Comparison of ENCODE assay signal across 11 cellular contexts in the genomic region with DNA sequence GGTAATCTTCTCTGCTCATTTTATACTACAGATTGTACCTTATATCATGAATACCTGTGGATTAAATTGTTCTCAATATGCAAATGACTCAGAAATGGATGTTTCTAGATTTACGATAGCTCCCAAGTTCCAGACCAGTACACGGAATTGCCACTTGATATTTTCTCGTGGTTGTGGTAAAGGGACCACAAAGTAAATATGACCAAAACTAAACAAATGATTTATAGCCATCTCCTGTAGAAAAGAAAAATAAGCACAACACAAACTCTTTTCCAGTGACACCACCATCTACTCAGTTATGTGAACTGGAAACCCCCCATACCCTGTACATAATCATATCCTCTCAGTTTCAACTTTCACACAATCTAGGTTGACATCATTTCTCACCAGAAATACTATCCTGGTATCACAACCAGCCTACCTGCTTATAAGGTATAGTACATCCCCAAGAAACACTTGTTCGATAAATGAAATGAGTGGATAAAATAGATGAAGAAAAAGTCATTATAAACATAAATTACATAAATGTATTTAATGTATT.
A peak's percentile ranks its signal among the peaks of the same experiment; 100 is the strongest.
DNase-seq lines count a peak whose midpoint lies in the region; ATAC-seq and TF ChIP-seq lines count a peak whose summit lies in the region.
"Had no signal": no experiment of that assay in that cellular context is flagged by ENCODE, and none has a peak within 500 bp of the region (broad histone marks: within the 10 kb centered on the region; RNA-seq: fewer than 3 reads in every experiment).

No MANE protein-coding gene starts in this region.

- DNase-seq in Caki2 (ENCODE audit: low read depth) (peak; percentile 85), medulla oblongata (ENCODE audit: extremely low spot score) (no peak), mammary epithelial cell (no peak), NCI-H128 (lab: John Stamatoyannopoulos, UW; ENCODE audit: unreplicated experiment) (no peak), NCI-H82 (lab: John Stamatoyannopoulos, UW) (no peak)
- DNase-seq: hypothalamus had no signal

- intact Hi-C loops in mammary epithelial cell (cut with micrococcal nuclease), result no loop called here

- no peaks in the 10 kb centered on the region for H3K36me3 ChIP-seq in KMS-11 (ENCODE audit: insufficient read depth)
- H3K36me3 ChIP-seq in mammary epithelial cell (ENCODE audit: insufficient read depth, low read length), result no peaks in the 10 kb centered on the region

- TF ChIP-seq CTCF in KMS-11 (conservative IDR thresholded peaks at IDR 0.05; ENCODE audit: low read depth, low read length) (no peak), mammary epithelial cell (conservative IDR thresholded peaks at IDR 0.05 in 1 of 2, IDR thresholded peaks at IDR 0.05 in 1 of 2; ENCODE audit: extremely low read depth in 1 of 2, insufficient read depth in 1 of 2, low read depth in 1 of 2, low read length in 2 of 2) (no peak)

- 85% methylated on average over 4 of the region's 4 CpGs for WGBS in mammary epithelial cell (ENCODE audit: low coverage, missing lambda C conversion rate)

- H2AFZ ChIP-seq in KMS-11 (ENCODE audit: low read depth) (no peak overlapping the region), mammary epithelial cell (ENCODE audit: low read depth, low read length) (no peak overlapping the region)

- dilution Hi-C loops in mammary epithelial cell (cut with HindIII; ENCODE audit: low sequenced_read_pairs), result no loop called here

- H3K4me1 ChIP-seq in KMS-11 (ENCODE audit: low read depth, poor library complexity, severe bottlenecking) (peaks cover 23% of the 10 kb centered on the region), mammary epithelial cell (ENCODE audit: insufficient read depth, low read length) (peaks cover 33% of the 10 kb centered on the region)

- H3K27me3 ChIP-seq in KMS-11 (ENCODE audit: insufficient read depth, low read depth) (no peaks in the 10 kb centered on the region), mammary epithelial cell (ENCODE audit: insufficient read depth, low read length) (no peaks in the 10 kb centered on the region)

- no peak overlapping the region for H3K27ac ChIP-seq in KMS-11
- no peak overlapping the region for H3K27ac ChIP-seq in mammary epithelial cell (ENCODE audit: insufficient read depth, low read depth, low read length)
- H3K27ac ChIP-seq: SK-N-MC had no signal

- BruUV-seq in mammary epithelial cell (replicated peaks; lab: Mats Ljungman, UMichigan), result no TSS peak

- no peaks in the 10 kb centered on the region for H4K20me1 ChIP-seq in KMS-11 (ENCODE audit: insufficient read depth)
- H4K20me1 ChIP-seq in mammary epithelial cell (ENCODE audit: insufficient read depth, low read length), result no peaks in the 10 kb centered on the region

- H3K79me2 ChIP-seq in KMS-11 (ENCODE audit: insufficient read depth, low read depth) (no peaks in the 10 kb centered on the region), mammary epithelial cell (ENCODE audit: insufficient read depth, low read length) (no peaks in the 10 kb centered on the region)

- peak overlapping the region; percentile 6; the same call in 1 of the 2 replicates for H3K4me2 ChIP-seq in KMS-11
- H3K4me2 ChIP-seq in mammary epithelial cell (ENCODE audit: insufficient read depth, low read depth, low read length), result no peak overlapping the region

- H3K9me3 ChIP-seq in mammary epithelial cell (replicated peaks; ENCODE audit: insufficient read depth, low read length), result no peaks in the 10 kb centered on the region

- ATAC-seq in GM18870 (IDR thresholded peaks at IDR 0.05; ENCODE audit: unreplicated experiment), result peak; percentile 81
- ATAC-seq in HG02642 (IDR thresholded peaks at IDR 0.05; ENCODE audit: poor library complexity, unreplicated experiment), result peak; percentile 78
- ATAC-seq: HCT116 had no signal

- CTCF ChIA-PET in mammary epithelial cell (lab: Charles Lee; ENCODE audit: low non-redundant PET), result interaction anchor here (0.6 kb wide), 1 partner anchor 138 kb away, joined by 4 read pairs; no protein-coding TSS in a partner anchor

- in situ Hi-C loops in Caki2 (cut with HindIII; ENCODE audit: low pct_unique_long_range_greater_than_20kb, low sequenced_read_pairs), result no loop called here
- in situ Hi-C loops in mammary epithelial cell (cut with MboI; ENCODE audit: low sequenced_read_pairs in 2 of 2), result loop anchor here (25.0 kb wide), 1 partner anchor 528 kb away; no protein-coding TSS in a partner anchor

- H3K4me3 ChIP-seq in KMS-11 (IDR thresholded peaks at IDR 0.05; ENCODE audit: insufficient read depth, low read depth, low read length) (no peak overlapping the region), mammary epithelial cell (replicated peaks in 1 of 3; ENCODE audit: insufficient read depth in 1 of 3, low read depth in 2 of 3, low read length in 3 of 3) (no peak overlapping the region)
- H3K4me3 ChIP-seq: SK-N-MC had no signal

- no peak overlapping the region for H3K9ac ChIP-seq in KMS-11
- no peak overlapping the region for H3K9ac ChIP-seq in mammary epithelial cell (ENCODE audit: insufficient read depth, low read length)
